ENCODE assay signal across 1 cellular context in genomic region chr14:101360045-101360931, GRCh38.
TF ChIP-seq lines count a peak whose summit lies in the region.

No MANE protein-coding gene starts in this region.

TF ChIP-seq in K562, 482 proteins besides CTCF, POLR2A, EP300 and RAD21 (continued from another document and continues in another):
- TF ChIP-seq DNMT1 (IDR thresholded peaks at IDR 0.05) (no peak), HEY1 (CRISPR knock-in tag; IDR thresholded peaks at IDR 0.05; ENCODE audit: borderline replicate concordance) (no peak), RBM14 (IDR thresholded peaks at IDR 0.05; ENCODE audit: borderline replicate concordance, insufficient read depth, low read depth, low read length) (no peak), ZNF146 (CRISPR knock-in tag; IDR thresholded peaks at IDR 0.05; ENCODE audit: unreplicated experiment) (no peak), NKRF (IDR thresholded peaks at IDR 0.05; ENCODE audit: borderline replicate concordance) (no peak), E2F5 (CRISPR knock-in tag; IDR thresholded peaks at IDR 0.05) (no peak), SRSF3 (IDR thresholded peaks at IDR 0.05; ENCODE audit: insufficient read depth, low read length) (no peak), ZNF133 (CRISPR knock-in tag; IDR thresholded peaks at IDR 0.05) (no peak), SNRNP70 (optimal IDR thresholded peaks at IDR 0.05; ENCODE audit: low read depth, low read length) (no peak), MCM2 (IDR thresholded peaks at IDR 0.05; ENCODE audit: low read depth) (no peak), HMG20B (CRISPR knock-in tag; IDR thresholded peaks at IDR 0.05) (no peak), KAT2B (IDR thresholded peaks at IDR 0.05; ENCODE audit: low read depth, low read length) (no peak), STAT6 (CRISPR knock-in tag; IDR thresholded peaks at IDR 0.05) (no peak), ZBTB1 (CRISPR knock-in tag; IDR thresholded peaks at IDR 0.05; ENCODE audit: borderline replicate concordance, low read depth) (no peak), RCOR1 (IDR thresholded peaks at IDR 0.05; ENCODE audit: borderline replicate concordance in 1 of 2, low read depth in 2 of 2, low read length in 2 of 2) (peak in 1 of 2 experiments; percentile 85; a peak in 2 of 4 replicates), MXI1 (IDR thresholded peaks at IDR 0.05; ENCODE audit: low read depth, low read length) (no peak), THAP12 (CRISPR knock-in tag; IDR thresholded peaks at IDR 0.05) (no peak), TSHZ1 (CRISPR knock-in tag; IDR thresholded peaks at IDR 0.05) (no peak), TBP (optimal IDR thresholded peaks at IDR 0.05; ENCODE audit: low read depth, low read length) (peak; percentile 15), RB1 (IDR thresholded peaks at IDR 0.05; ENCODE audit: low read depth) (no peak), ZC3H4 (CRISPR knock-in tag; IDR thresholded peaks at IDR 0.05; ENCODE audit: borderline replicate concordance) (no peak), CC2D1A (IDR thresholded peaks at IDR 0.05) (no peak), ZBTB5 (IDR thresholded peaks at IDR 0.05) (no peak), ZNF778 (CRISPR knock-in tag; IDR thresholded peaks at IDR 0.05) (no peak), LEF1 (IDR thresholded peaks at IDR 0.05) (peak; percentile 85), KAT8 (IDR thresholded peaks at IDR 0.05; ENCODE audit: low read depth) (no peak), ZNF354B (CRISPR knock-in tag; IDR thresholded peaks at IDR 0.05) (no peak), CREB3 (tag; conservative IDR thresholded peaks at IDR 0.05; ENCODE audit: low read depth) (no peak), PREB (CRISPR knock-in tag; IDR thresholded peaks at IDR 0.05) (no peak), PHTF2 (CRISPR knock-in tag; IDR thresholded peaks at IDR 0.05) (no peak), ID3 (CRISPR knock-in tag; IDR thresholded peaks at IDR 0.05) (no peak), ID3 (tag; IDR thresholded peaks at IDR 0.05) (no peak), ZNF24 (IDR thresholded peaks at IDR 0.05) (no peak), BRD4 (IDR thresholded peaks at IDR 0.05) (no peak), BRF1 (IDR thresholded peaks at IDR 0.05; ENCODE audit: borderline replicate concordance, extremely low read depth, insufficient read length) (no peak), ZNF444 (CRISPR knock-in tag; IDR thresholded peaks at IDR 0.05) (no peak), EHMT2 (IDR thresholded peaks at IDR 0.05) (no peak), ZNF668 (CRISPR knock-in tag; IDR thresholded peaks at IDR 0.05) (no peak), XRCC4 (IDR thresholded peaks at IDR 0.05; ENCODE audit: extremely low read depth, insufficient read depth, insufficient read length) (no peak), MTA2 (IDR thresholded peaks at IDR 0.05; ENCODE audit: low read depth) (peak; percentile 74), NFE2 (IDR thresholded peaks at IDR 0.05; ENCODE audit: low read depth) (no peak), RFX1 (IDR thresholded peaks at IDR 0.05) (no peak)
